32 cellular contexts compared by ENCODE assay signal in the genomic region with DNA sequence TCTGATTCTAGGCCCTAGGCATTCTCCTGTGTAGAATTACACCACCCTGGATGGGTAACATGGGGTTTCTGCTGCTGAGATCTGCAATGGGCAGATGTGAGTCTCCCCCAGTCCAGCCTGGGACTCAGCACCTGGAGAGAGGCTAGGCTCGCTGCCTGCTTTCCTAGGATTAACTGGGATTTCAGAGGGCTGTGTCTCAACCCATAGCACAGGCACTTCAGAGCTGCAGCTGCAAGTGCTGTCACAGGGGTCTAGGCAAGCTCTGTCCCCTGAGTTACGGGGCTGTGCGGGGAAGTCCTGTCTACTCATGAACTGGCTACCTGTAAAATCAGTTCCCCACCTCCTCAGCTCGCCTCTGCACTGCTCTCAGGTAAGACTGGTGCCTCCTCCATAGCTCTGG.
"Had no signal": no experiment of that assay in that cellular context is flagged by ENCODE, and none has a peak within 500 bp of the region (broad histone marks: within the 10 kb centered on the region; RNA-seq: fewer than 3 reads in every experiment).

No MANE protein-coding gene starts in this region.

- H3K9me3 Mint-ChIP-seq: activated B cell treated with CpG ODN at 0.5 μM for 24 hours; activated CD4-positive, alpha-beta memory T cell treated with anti-CD3 and anti-CD28 coated beads, Interleukin-2, amount 10 ng/mL, durations not matched to agents 7 days and 5 days; activated naive CD8-positive, alpha-beta T cell treated with anti-CD3 and anti-CD28 coated beads, Interleukin-2, amount 10 ng/mL, durations not matched to agents 7 days and 5 days; activated T-cell treated with anti-CD3 and anti-CD28 coated beads, Interleukin-2, amount 50 U/mL, for 72 hours; activated T-helper 17 cell treated with anti-CD3 and anti-CD28 coated beads, Interleukin-2, amount 50 U/mL, for 72 hours; T-helper 1 cell treated with Interleukin-12 subunit alpha and Interleukin-12 subunit beta and Interleukin-4 antibody, amounts not matched to agents 30 μg/mL and 1 μg/mL, for 36 hours; T-helper 2 cell treated with Interferon-gamma antibody and Interleukin-4, amounts not matched to agents 5 μg/mL and 100 μg/mL, for 36 hours had no signal

- H3K9ac ChIP-seq: SK-N-SH had no signal

- H3K36me3 Mint-ChIP-seq: activated CD8-positive, alpha-beta memory T cell treated with anti-CD3 and anti-CD28 coated beads, Interleukin-2, amount 10 ng/mL, durations not matched to agents 7 days and 5 days; activated naive CD8-positive, alpha-beta T cell treated with anti-CD3 and anti-CD28 coated beads, Interleukin-2, amount 10 ng/mL, durations not matched to agents 7 days and 5 days had no signal

- ATAC-seq: activated CD8-positive, alpha-beta memory T cell treated with anti-CD3 and anti-CD28 coated beads, Interleukin-2, amount 10 ng/mL, durations not matched to agents 7 days and 5 days; activated T-cell treated with anti-CD3 and anti-CD28 coated beads, Interleukin-2, amount 50 U/mL, for 72 hours; activated T-helper 17 cell treated with anti-CD3 and anti-CD28 coated beads, Interleukin-2, amount 50 U/mL, for 72 hours; body of pancreas; Panc1 had no signal

- H3K27ac ChIP-seq: body of pancreas, breast epithelium, SJSA1 had no signal

- H3K4me1 ChIP-seq: body of pancreas, breast epithelium, SJSA1 had no signal

- DNase-seq: activated B cell treated with CpG ODN at 0.5 μM for 24 hours; activated CD4-positive, alpha-beta memory T cell treated with anti-CD3 and anti-CD28 coated beads, Interleukin-2, amount 10 ng/mL, durations not matched to agents 7 days and 5 days; activated CD4-positive, alpha-beta T cell treated with anti-CD3 and anti-CD28 coated beads for 4 hours; activated CD4-positive, CD25-positive, alpha-beta regulatory T cell treated with anti-CD3 and anti-CD28 coated beads, Interleukin-2, amount 50 U/mL, for 72 hours; activated CD8-positive, alpha-beta memory T cell treated with anti-CD3 and anti-CD28 coated beads for 24 hours; activated CD8-positive, alpha-beta memory T cell treated with anti-CD3 and anti-CD28 coated beads, Interleukin-2, amount 10 ng/mL, durations not matched to agents 7 days and 5 days; activated CD8-positive, alpha-beta memory T cell treated with anti-CD3 and anti-CD28 coated beads, Interleukin-2, amount 50 U/mL, for 48 hours; activated effector memory CD4-positive, alpha-beta T cell treated with anti-CD3 and anti-CD28 coated beads, Interleukin-2, amount 50 U/mL, for 16 hours; activated naive CD4-positive, alpha-beta T cell; activated naive CD4-positive, alpha-beta T cell treated with anti-CD3 and anti-CD28 coated beads, Interleukin-2, amount 50 U/mL, for 16 hours; activated naive CD8-positive, alpha-beta T cell treated with anti-CD3 and anti-CD28 coated beads, Interleukin-2, amount 10 ng/mL, durations not matched to agents 7 days and 5 days; activated T-cell treated with anti-CD3 and anti-CD28 coated beads, Interleukin-2, amount 50 U/mL, for 72 hours; body of pancreas; NCI-H1092 treated with DMSO at 0.1 percent for 48 hours; NCI-H1417; NCI-H146; NCI-H187; NCI-H2029 treated with DMSO at 0.1 percent for 48 hours; NCI-H2107; NCI-H2171; NCI-H446; NCI-H510A treated with DMSO at 0.1 percent for 48 hours; NCI-H526 treated with DMSO at 0.1 percent for 48 hours; NCI-H774; SHP77 treated with DMSO at 0.1 percent for 48 hours; SK-N-SH had no signal

- H3K4me2 ChIP-seq: SK-N-SH had no signal

- H3K36me3 ChIP-seq: breast epithelium, SJSA1 had no signal

- H3K4me3 Mint-ChIP-seq: activated B cell treated with CpG ODN at 0.5 μM for 24 hours; activated CD4-positive, alpha-beta memory T cell treated with anti-CD3 and anti-CD28 coated beads, Interleukin-2, amount 10 ng/mL, durations not matched to agents 7 days and 5 days; activated CD8-positive, alpha-beta memory T cell treated with anti-CD3 and anti-CD28 coated beads, Interleukin-2, amount 10 ng/mL, durations not matched to agents 7 days and 5 days; activated naive CD8-positive, alpha-beta T cell treated with anti-CD3 and anti-CD28 coated beads, Interleukin-2, amount 10 ng/mL, durations not matched to agents 7 days and 5 days; activated T-cell treated with anti-CD3 and anti-CD28 coated beads, Interleukin-2, amount 50 U/mL, for 72 hours; activated T-helper 17 cell treated with anti-CD3 and anti-CD28 coated beads, Interleukin-2, amount 50 U/mL, for 72 hours; T-helper 1 cell treated with Interleukin-12 subunit alpha and Interleukin-12 subunit beta and Interleukin-4 antibody, amounts not matched to agents 30 μg/mL and 1 μg/mL, for 36 hours; T-helper 2 cell treated with Interferon-gamma antibody and Interleukin-4, amounts not matched to agents 5 μg/mL and 100 μg/mL, for 36 hours had no signal

- H3K4me3 ChIP-seq: body of pancreas, breast epithelium, SJSA1 had no signal

- H3K4me1 Mint-ChIP-seq: activated T-helper 17 cell treated with anti-CD3 and anti-CD28 coated beads, Interleukin-2, amount 50 U/mL, for 72 hours had no signal

- H3K27me3 Mint-ChIP-seq: activated CD4-positive, alpha-beta memory T cell treated with anti-CD3 and anti-CD28 coated beads, Interleukin-2, amount 10 ng/mL, durations not matched to agents 7 days and 5 days; activated CD8-positive, alpha-beta memory T cell treated with anti-CD3 and anti-CD28 coated beads, Interleukin-2, amount 10 ng/mL, durations not matched to agents 7 days and 5 days; activated naive CD8-positive, alpha-beta T cell treated with anti-CD3 and anti-CD28 coated beads, Interleukin-2, amount 10 ng/mL, durations not matched to agents 7 days and 5 days; activated T-helper 17 cell treated with anti-CD3 and anti-CD28 coated beads, Interleukin-2, amount 50 U/mL, for 72 hours had no signal

- H3K27me3 ChIP-seq: body of pancreas, breast epithelium, SJSA1 had no signal

- H3K9me3 ChIP-seq: body of pancreas, breast epithelium, SJSA1, SK-N-SH had no signal

- H3K27ac Mint-ChIP-seq: activated B cell treated with CpG ODN at 0.5 μM for 24 hours; activated CD4-positive, alpha-beta memory T cell treated with anti-CD3 and anti-CD28 coated beads, Interleukin-2, amount 10 ng/mL, durations not matched to agents 7 days and 5 days; activated CD8-positive, alpha-beta memory T cell treated with anti-CD3 and anti-CD28 coated beads, Interleukin-2, amount 10 ng/mL, durations not matched to agents 7 days and 5 days; activated naive CD8-positive, alpha-beta T cell treated with anti-CD3 and anti-CD28 coated beads, Interleukin-2, amount 10 ng/mL, durations not matched to agents 7 days and 5 days; activated T-cell treated with anti-CD3 and anti-CD28 coated beads, Interleukin-2, amount 50 U/mL, for 72 hours; activated T-helper 17 cell treated with anti-CD3 and anti-CD28 coated beads, Interleukin-2, amount 50 U/mL, for 72 hours; T-helper 1 cell treated with Interleukin-12 subunit alpha and Interleukin-12 subunit beta and Interleukin-4 antibody, amounts not matched to agents 30 μg/mL and 1 μg/mL, for 36 hours; T-helper 2 cell treated with Interferon-gamma antibody and Interleukin-4, amounts not matched to agents 5 μg/mL and 100 μg/mL, for 36 hours had no signal
